8 cellular contexts compared by ENCODE assay signal in genomic region chr5:126339215-126339805, GRCh38.
DNase-seq lines count a peak whose midpoint lies in the region; ATAC-seq, FAIRE-seq and TF ChIP-seq lines count a peak whose summit lies in the region.

No MANE protein-coding gene starts in this region.

- no peaks in the 10 kb centered on the region for H3K36me3 Mint-ChIP-seq in activated T-helper 1 cell treated with anti-CD3 and anti-CD28 coated beads, Interleukin-12 subunit alpha, Interleukin-12 subunit beta, Interleukin-2, Interleukin-4 antibody, amounts not matched to agents 30 ng/mL and 10 ng/mL and 1 ng/mL, durations not matched to agents 14 hours and 24 hours and 36 hours (ENCODE audit: low read depth)
- no peaks in the 10 kb centered on the region for H3K36me3 Mint-ChIP-seq in activated T-helper 17 cell treated with anti-CD3 and anti-CD28 coated beads, Interleukin-2, amount 50 U/mL, for 72 hours (ENCODE audit: low read depth)

- DNase-seq in A172 (ENCODE audit: low spot score), result peak; percentile 72
- DNase-seq in GM03348 (ENCODE audit: low spot score), result peak; percentile 70
- DNase-seq in NCI-H774 (lab: John Stamatoyannopoulos, UW), result peak; percentile 59
- DNase-seq in activated T-helper 1 cell treated with anti-CD3 and anti-CD28 coated beads, Interleukin-12 subunit alpha, Interleukin-12 subunit beta, Interleukin-2, Interleukin-4 antibody, amounts not matched to agents 30 ng/mL and 10 ng/mL and 1 ng/mL, durations not matched to agents 14 hours and 24 hours and 36 hours (ENCODE audit: low spot score), result peak; percentile 20
- peak; percentile 12 to 50 for DNase-seq in frontal cortex (ENCODE audit: low spot score in 2 of 2)
- no peak for DNase-seq in retinal pigment epithelial cell (ENCODE audit: low read depth)

- H3K27ac Mint-ChIP-seq in activated T-helper 1 cell treated with anti-CD3 and anti-CD28 coated beads, Interleukin-12 subunit alpha, Interleukin-12 subunit beta, Interleukin-2, Interleukin-4 antibody, amounts not matched to agents 30 ng/mL and 10 ng/mL and 1 ng/mL, durations not matched to agents 14 hours and 24 hours and 36 hours, result no peak overlapping the region
- H3K27ac Mint-ChIP-seq in activated T-helper 17 cell treated with anti-CD3 and anti-CD28 coated beads, Interleukin-2, amount 50 U/mL, for 72 hours, result no peak overlapping the region

- intact Hi-C loops in activated T-helper 1 cell treated with anti-CD3 and anti-CD28 coated beads, Interleukin-12 subunit alpha, Interleukin-12 subunit beta, Interleukin-2, Interleukin-4 antibody, amounts not matched to agents 30 ng/mL and 10 ng/mL and 1 ng/mL, durations not matched to agents 14 hours and 24 hours and 36 hours (cut with micrococcal nuclease), result loop anchor here (1.0 kb wide), 5 partner anchors 15 to 1153 kb away; no protein-coding TSS in a partner anchor

- no peaks in the 10 kb centered on the region for H3K4me1 Mint-ChIP-seq in activated T-helper 1 cell treated with anti-CD3 and anti-CD28 coated beads, Interleukin-12 subunit alpha, Interleukin-12 subunit beta, Interleukin-2, Interleukin-4 antibody, amounts not matched to agents 30 ng/mL and 10 ng/mL and 1 ng/mL, durations not matched to agents 14 hours and 24 hours and 36 hours (ENCODE audit: low read depth)
- no peaks in the 10 kb centered on the region for H3K4me1 Mint-ChIP-seq in activated T-helper 17 cell treated with anti-CD3 and anti-CD28 coated beads, Interleukin-2, amount 50 U/mL, for 72 hours

- FAIRE-seq in frontal cortex (lab: Jason Lieb, UNC), result peak; percentile 93

- peak; percentile 72 for TF ChIP-seq CTCF in retinal pigment epithelial cell (conservative IDR thresholded peaks at IDR 0.05; ENCODE audit: low read depth, low read length)

- peak; percentile 83 for ATAC-seq in HG02973 (IDR thresholded peaks at IDR 0.05; ENCODE audit: unreplicated experiment)
- no peak for ATAC-seq in activated T-helper 17 cell treated with anti-CD3 and anti-CD28 coated beads, Interleukin-2, amount 50 U/mL, for 72 hours (replicated peaks)

- no peak overlapping the region for H3K4me3 Mint-ChIP-seq in activated T-helper 1 cell treated with anti-CD3 and anti-CD28 coated beads, Interleukin-12 subunit alpha, Interleukin-12 subunit beta, Interleukin-2, Interleukin-4 antibody, amounts not matched to agents 30 ng/mL and 10 ng/mL and 1 ng/mL, durations not matched to agents 14 hours and 24 hours and 36 hours
- no peak overlapping the region for H3K4me3 Mint-ChIP-seq in activated T-helper 17 cell treated with anti-CD3 and anti-CD28 coated beads, Interleukin-2, amount 50 U/mL, for 72 hours

- no peaks in the 10 kb centered on the region for H3K9me3 Mint-ChIP-seq in activated T-helper 1 cell treated with anti-CD3 and anti-CD28 coated beads, Interleukin-12 subunit alpha, Interleukin-12 subunit beta, Interleukin-2, Interleukin-4 antibody, amounts not matched to agents 30 ng/mL and 10 ng/mL and 1 ng/mL, durations not matched to agents 14 hours and 24 hours and 36 hours
- no peaks in the 10 kb centered on the region for H3K9me3 Mint-ChIP-seq in activated T-helper 17 cell treated with anti-CD3 and anti-CD28 coated beads, Interleukin-2, amount 50 U/mL, for 72 hours

- peaks cover 9% of the 10 kb centered on the region for H3K27me3 Mint-ChIP-seq in activated T-helper 1 cell treated with anti-CD3 and anti-CD28 coated beads, Interleukin-12 subunit alpha, Interleukin-12 subunit beta, Interleukin-2, Interleukin-4 antibody, amounts not matched to agents 30 ng/mL and 10 ng/mL and 1 ng/mL, durations not matched to agents 14 hours and 24 hours and 36 hours (ENCODE audit: insufficient read depth)
- no peaks in the 10 kb centered on the region for H3K27me3 Mint-ChIP-seq in activated T-helper 17 cell treated with anti-CD3 and anti-CD28 coated beads, Interleukin-2, amount 50 U/mL, for 72 hours

- no peak overlapping the region for H3K4me3 ChIP-seq in retinal pigment epithelial cell (ENCODE audit: low read length)
